33 cellular contexts compared by ENCODE assay signal in genomic region chr16:17705847-17706246, GRCh38.
"Had no signal": no experiment of that assay in that cellular context is flagged by ENCODE, and none has a peak within 500 bp of the region (broad histone marks: within the 10 kb centered on the region; RNA-seq: fewer than 3 reads in every experiment).

No MANE protein-coding gene starts in this region.

- H3K36me3 ChIP-seq: MG63 had no signal

- H3K27ac ChIP-seq: KMS-11 had no signal

- H3K9ac ChIP-seq: KMS-11 had no signal

- H3K4me3 ChIP-seq: MG63 had no signal

- DNase-seq: Karpas-422, Kasumi-1, MG63, MM.1S, MV-4-11, NCI-H1048, NCI-H1092, NCI-H1092 treated with DMSO at 0.1 percent for 48 hours, NCI-H1105, NCI-H1105 treated with DMSO at 0.1 percent for 48 hours, NCI-H1417 treated with DMSO at 0.1 percent for 48 hours, NCI-H1436, NCI-H1436 treated with DMSO at 0.1 percent for 48 hours, NCI-H146, NCI-H1694, NCI-H1694 treated with DMSO at 0.1 percent for 48 hours, NCI-H187, NCI-H187 treated with DMSO at 0.1 percent for 48 hours, NCI-H1930, NCI-H2029, NCI-H2029 treated with DMSO at 0.1 percent for 48 hours, NCI-H2081, NCI-H2081 treated with DMSO at 0.1 percent for 48 hours, NCI-H2107, NCI-H2171, NCI-H2171 treated with DMSO at 0.1 percent for 48 hours, NCI-H2227 treated with DMSO at 0.1 percent for 48 hours, NCI-H226, NCI-H345, NCI-H446, NCI-H446 treated with DMSO at 0.1 percent for 48 hours, NCI-H510A had no signal

- H3K4me2 ChIP-seq: KMS-11 had no signal

- H3K27me3 ChIP-seq: MG63 had no signal
